ENCODE assay signal across 14 cellular contexts in the genomic region with DNA sequence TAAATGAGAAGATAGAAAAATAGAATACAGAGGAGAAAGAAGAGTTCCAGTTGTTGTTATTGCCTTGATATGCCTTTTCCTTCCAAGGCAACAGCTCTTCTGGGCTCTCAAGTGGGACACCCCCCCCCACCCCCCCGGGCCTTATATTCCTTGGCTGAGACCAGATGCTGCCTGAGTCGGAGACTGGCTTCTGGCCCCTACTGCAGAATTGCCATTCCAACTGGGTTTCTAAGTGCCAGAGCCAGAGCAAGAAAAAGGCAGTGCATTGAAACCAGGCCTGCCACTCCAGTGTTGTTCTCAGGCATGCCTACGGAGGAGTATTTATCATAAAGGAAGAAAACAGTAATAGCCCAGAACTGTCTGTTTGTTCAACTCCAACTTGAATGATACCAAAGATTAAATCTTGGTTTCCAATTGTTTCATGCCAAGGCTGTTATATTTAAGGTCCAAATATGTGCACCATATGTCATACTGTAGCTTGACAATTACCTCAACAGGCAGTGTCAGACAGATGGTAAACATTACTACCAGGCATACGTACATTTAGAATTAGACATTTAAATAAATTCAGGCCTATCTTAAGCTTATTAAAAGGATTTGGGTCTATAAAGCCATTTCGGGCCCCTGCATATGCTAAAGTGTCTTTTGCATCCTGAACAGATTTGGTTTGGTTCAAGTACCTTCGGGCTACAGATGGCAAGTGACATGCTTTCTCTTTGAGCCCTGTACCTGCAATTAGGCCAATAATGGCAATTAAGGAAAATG.
DNase-seq lines count a peak whose midpoint lies in the region; ATAC-seq and TF ChIP-seq lines count a peak whose summit lies in the region.
"Had no signal": no experiment of that assay in that cellular context is flagged by ENCODE, and none has a peak within 500 bp of the region (broad histone marks: within the 10 kb centered on the region; RNA-seq: fewer than 3 reads in every experiment).

No MANE protein-coding gene starts in this region.

- no peak overlapping the region for H3K27ac ChIP-seq in prostate gland
- H3K27ac ChIP-seq: C4-2B had no signal

- ATAC-seq in HG02885 (IDR thresholded peaks at IDR 0.05; ENCODE audit: poor library complexity, unreplicated experiment), result no peak
- no peak for ATAC-seq in HG03039 (IDR thresholded peaks at IDR 0.05; ENCODE audit: unreplicated experiment)

- H3K9me3 ChIP-seq in prostate gland, result no peaks in the 10 kb centered on the region

- H3K4me1 ChIP-seq in prostate gland (replicated peaks), result no peaks in the 10 kb centered on the region

- no peak for TF ChIP-seq POLR2A in prostate gland (IDR thresholded peaks at IDR 0.05)

- H3K4me3 ChIP-seq in HFF-Myc (replicated peaks; ENCODE audit: low read depth, low read length) (no peak overlapping the region), prostate gland (no peak overlapping the region)

- TF ChIP-seq CTCF in HFF-Myc (IDR thresholded peaks at IDR 0.05; ENCODE audit: low read depth, low read length, missing control alignments) (no peak), prostate gland (IDR thresholded peaks at IDR 0.05) (no peak)

- 88% methylated on average over 6 of the region's 6 CpGs for WGBS in prostate gland

- intact Hi-C loops in prostate gland (cut with DNase I), result no loop called here

- H3K36me3 ChIP-seq in prostate gland, result no peaks in the 10 kb centered on the region

- peak; percentile 16 for DNase-seq in Ammon's horn (ENCODE audit: low spot score)
- DNase-seq in HFF-Myc (ENCODE audit: extremely low read depth, low read depth), result peak; percentile 53
- peak; percentile 100 for DNase-seq in NCI-H524 treated with DMSO at 0.1 percent for 48 hours (lab: John Stamatoyannopoulos, UW)
- DNase-seq in cerebellar cortex (ENCODE audit: low spot score), result peak; percentile 12
- DNase-seq in SW 1271 (lab: John Stamatoyannopoulos, UW), result no peak
- no peak for DNase-seq in prostate gland (ENCODE audit: low spot score)
- DNase-seq: GOT3, KBM-7, NCI-H1436, NCI-H2081, T-helper 1 cell had no signal

- H3K27me3 ChIP-seq in prostate gland (replicated peaks; ENCODE audit: insufficient read depth), result no peaks in the 10 kb centered on the region

Comparison
In these comparisons a context has a peak if more than half of its experiments do, and no peak if none do; other contexts are left out.
1. DNase-seq: peak in Ammon's horn (single experiment), HFF-Myc (single experiment), NCI-H524 treated with DMSO at 0.1 percent for 48 hours (single experiment) and cerebellar cortex (single experiment); none in SW 1271 (0 of 2) and prostate gland (single experiment).